ENCODE assay signal across 19 cellular contexts in genomic region chr1:224459936-224460335, GRCh38. TPM values are rescaled to one million over a fixed set of nuclear protein-coding genes. Genes with fewer than 3 reads are reported as not detected.
DNase-seq lines count a peak whose midpoint lies in the region; ATAC-seq and TF ChIP-seq lines count a peak whose summit lies in the region.
"Had no signal": no experiment of that assay in that cellular context is flagged by ENCODE, and none has a peak within 500 bp of the region (broad histone marks: within the 10 kb centered on the region; RNA-seq: fewer than 3 reads in every experiment).

No MANE protein-coding gene starts in this region.

- intact Hi-C loops in uterus (cut with DNase I; ENCODE audit: low total_unique reads) (no loop called here), esophagus squamous epithelium (cut with DNase I) (loop anchor here (10.0 kb wide), 2 partner anchors 95 to 345 kb away; partner anchors contain the start of gene FBXO28)

- H3K27ac ChIP-seq in skeletal muscle tissue (ENCODE audit: low read depth, low read length) (peak overlapping the region; percentile 33), uterus (peak overlapping the region; percentile 21 to 91), esophagus squamous epithelium (peak overlapping the region in 2 of 4 donors; percentile 35 to 92)
- H3K27ac ChIP-seq: PC-9 had no signal

- TF ChIP-seq POLR2A in erythroblast (IDR thresholded peaks at IDR 0.05; ENCODE audit: low read length) (no peak), uterus (IDR thresholded peaks at IDR 0.05) (no peak), esophagus squamous epithelium (IDR thresholded peaks at IDR 0.05) (no peak)

- ATAC-seq in activated CD4-positive, CD25-positive, alpha-beta regulatory T cell treated with anti-CD3 and anti-CD28 coated beads, Interleukin-2, amount 50 U/mL, for 24 hours = no peak
- ATAC-seq: GM12878 had no signal

- H3K27ac Mint-ChIP-seq in activated naive CD4-positive, alpha-beta T cell treated with anti-CD3 and anti-CD28 coated beads, Interleukin-2, amount 10 ng/mL, durations not matched to agents 7 days and 5 days = peak overlapping the region; percentile 40
- H3K27ac Mint-ChIP-seq: H9 had no signal

- CTCF ChIA-PET in activated naive CD4-positive, alpha-beta T cell treated with anti-CD3 and anti-CD28 coated beads, Interleukin-2, amount 10 ng/mL, durations not matched to agents 7 days and 5 days (lab: Charles Lee) = interaction anchor here (0.6 to 4.7 kb wide), 5 partner anchors 28 to 466 kb away, joined by 3 to 29 read pairs (median 5); no protein-coding TSS in a partner anchor

- WGBS in esophagus squamous epithelium, 2 donors = 87 to 89% methylated on average over 4 to 5 of the region's 5 CpGs

- H3K36me3 ChIP-seq in skeletal muscle tissue (ENCODE audit: control insufficient read depth in 3 of 3, insufficient read depth in 3 of 3, low read length in 3 of 3) (no peaks in the 10 kb centered on the region), uterus (no peaks in the 10 kb centered on the region), esophagus squamous epithelium (no peaks in the 10 kb centered on the region)

- H3K4me3 Mint-ChIP-seq in activated naive CD4-positive, alpha-beta T cell treated with anti-CD3 and anti-CD28 coated beads, Interleukin-2, amount 10 ng/mL, durations not matched to agents 7 days and 5 days = no peak overlapping the region
- H3K4me3 Mint-ChIP-seq: CD14-positive monocyte, H9 had no signal

- H3K36me3 Mint-ChIP-seq in activated naive CD4-positive, alpha-beta T cell treated with anti-CD3 and anti-CD28 coated beads, Interleukin-2, amount 10 ng/mL, durations not matched to agents 7 days and 5 days = no peaks in the 10 kb centered on the region
- H3K36me3 Mint-ChIP-seq: CD14-positive monocyte had no signal

- TF ChIP-seq CTCF in uterus (IDR thresholded peaks at IDR 0.05) = no peak
- TF ChIP-seq CTCF in esophagus squamous epithelium (IDR thresholded peaks at IDR 0.05) = no peak

- H3K4me1 Mint-ChIP-seq in activated naive CD4-positive, alpha-beta T cell treated with anti-CD3 and anti-CD28 coated beads, Interleukin-2, amount 10 ng/mL, durations not matched to agents 7 days and 5 days = peaks cover 26% of the 10 kb centered on the region

- H3K27me3 ChIP-seq in skeletal muscle tissue (ENCODE audit: control insufficient read depth in 3 of 3, insufficient read depth in 3 of 3, low read length in 3 of 3) (no peaks in the 10 kb centered on the region), uterus (no peaks in the 10 kb centered on the region), esophagus squamous epithelium (no peaks in the 10 kb centered on the region)

- H3K9me3 Mint-ChIP-seq in activated naive CD4-positive, alpha-beta T cell treated with anti-CD3 and anti-CD28 coated beads, Interleukin-2, amount 10 ng/mL, durations not matched to agents 7 days and 5 days = no peaks in the 10 kb centered on the region
- H3K9me3 Mint-ChIP-seq: CD14-positive monocyte, H9 had no signal

- H3K27me3 Mint-ChIP-seq in activated naive CD4-positive, alpha-beta T cell treated with anti-CD3 and anti-CD28 coated beads, Interleukin-2, amount 10 ng/mL, durations not matched to agents 7 days and 5 days = no peaks in the 10 kb centered on the region

- DNase-seq in activated naive CD4-positive, alpha-beta T cell treated with anti-CD3 and anti-CD28 coated beads, Interleukin-2, amount 10 ng/mL, durations not matched to agents 7 days and 5 days = no peak
- no peak for DNase-seq in activated naive CD4-positive, alpha-beta T cell treated with Interleukin-2 at 50 U/mL for 16 hours
- DNase-seq in erythroblast (lab: John Stamatoyannopoulos, UW) (peak; percentile 23 to 39), uterus (no peak), D341Med (ENCODE audit: low spot score) (no peak), esophagus squamous epithelium (lab: John Stamatoyannopoulos, UW) (no peak)
- DNase-seq: Caco-2, DMS53, H9, IMR-90, NCI-H1417, NCI-H1930, NCI-H2171 treated with DMSO at 0.1 percent for 48 hours, NCI-H774, PC-9 had no signal

- H3K4me3 ChIP-seq in skeletal muscle tissue (ENCODE audit: low read length in 3 of 3) = no peak overlapping the region
- no peak overlapping the region for H3K4me3 ChIP-seq in uterus
- no peak overlapping the region for H3K4me3 ChIP-seq in esophagus squamous epithelium
- H3K4me3 ChIP-seq: GM12878, PC-9 had no signal

- H3K9me3 ChIP-seq in skeletal muscle tissue (ENCODE audit: control insufficient read depth in 3 of 3, low read length in 3 of 3) (no peaks in the 10 kb centered on the region), uterus (no peaks in the 10 kb centered on the region), esophagus squamous epithelium (no peaks in the 10 kb centered on the region)
- H3K9me3 ChIP-seq: Caco-2 had no signal

- H3K4me1 ChIP-seq in skeletal muscle tissue (ENCODE audit: control insufficient read depth in 3 of 3, insufficient read depth in 3 of 3, low read length in 3 of 3) (peaks cover 20 to 24% (median 20%) of the 10 kb centered on the region in 3 donors), uterus (no peaks in the 10 kb centered on the region), esophagus squamous epithelium (peaks cover 12 to 48% (median 16%) of the 10 kb centered on the region in 3 donors)

- no peak overlapping the region for H3K9ac ChIP-seq in skeletal muscle tissue (ENCODE audit: low read depth in 1 of 3, low read length in 3 of 3)

RNA-seq across cellular contexts. Expression of gene WDR26, which starts 25.3 kb away (rescaled TPM):
- total RNA-seq in skeletal muscle tissue (64.2 TPM), uterus (10 to 100 TPM; 45.9 to 76.9 (median 65.7) TPM), esophagus squamous epithelium (100 to 1,000 TPM in 1 of 4 donors, 10 to 100 TPM in 3; 38.3 to 111 (median 61.9) TPM)

Comparison
In these comparisons a context has a peak if more than half of its experiments do, and no peak if none do; other contexts are left out.
1. DNase-seq: peak in erythroblast (2 of 2); none in activated naive CD4-positive, alpha-beta T cell treated with anti-CD3 and anti-CD28 coated beads, Interleukin-2, amount 10 ng/mL, durations not matched to agents 7 days and 5 days (single experiment), activated naive CD4-positive, alpha-beta T cell treated with Interleukin-2 at 50 U/mL for 16 hours (single experiment), uterus (0 of 2), D341Med (single experiment) and esophagus squamous epithelium (single experiment).